ENCODE assay signal across 8 cellular contexts in genomic region chr11:69950120-69950519, GRCh38.
DNase-seq lines count a peak whose midpoint lies in the region; ATAC-seq, FAIRE-seq and TF ChIP-seq lines count a peak whose summit lies in the region.

No MANE protein-coding gene starts in this region.

- H3K4me1 Mint-ChIP-seq in activated CD8-positive, alpha-beta T cell treated with anti-CD3 and anti-CD28 coated beads, Interleukin-2, amount 10 ng/mL, durations not matched to agents 7 days and 5 days (ENCODE audit: low read depth): no peaks in the 10 kb centered on the region

- H3K27me3 ChIP-seq in liver (ENCODE audit: control insufficient read depth in 4 of 4, insufficient read depth in 4 of 4, low read length in 3 of 4): no peaks in the 10 kb centered on the region

- CTCF ChIA-PET in HEK293T (lab: Yijun Ruan, JAX): no interaction called here
- CTCF ChIA-PET in activated CD8-positive, alpha-beta T cell treated with anti-CD3 and anti-CD28 coated beads, Interleukin-2, amount 10 ng/mL, durations not matched to agents 7 days and 5 days (lab: Charles Lee): no interaction called here

- DNase-seq in D721Med (ENCODE audit: insufficient read length, low spot score) (no peak), HEK293T (ENCODE audit: extremely low spot score) (peak; percentile 58)
- peak; percentile 35 for DNase-seq in activated CD8-positive, alpha-beta T cell treated with anti-CD3 and anti-CD28 coated beads, Interleukin-2, amount 10 ng/mL, durations not matched to agents 7 days and 5 days
- no peak for DNase-seq in stimulated activated naive CD4-positive, alpha-beta T cell treated with Interleukin-2 at 50 U/mL for 16 hours (lab: John Stamatoyannopoulos, UW)

- no peaks in the 10 kb centered on the region for H3K36me3 Mint-ChIP-seq in activated CD8-positive, alpha-beta T cell treated with anti-CD3 and anti-CD28 coated beads, Interleukin-2, amount 10 ng/mL, durations not matched to agents 7 days and 5 days (ENCODE audit: low read depth)

- no peak overlapping the region for H3K9ac ChIP-seq in liver (ENCODE audit: low read depth in 1 of 2, low read length in 2 of 2)

- no peaks in the 10 kb centered on the region for H3K36me3 ChIP-seq in liver (ENCODE audit: control insufficient read depth in 4 of 4, insufficient read depth in 3 of 4, low read depth in 1 of 4, low read length in 3 of 4)

- no peaks in the 10 kb centered on the region for H3K9me3 ChIP-seq in liver (ENCODE audit: control insufficient read depth in 4 of 4, low read length in 3 of 4)

- H3K27me3 Mint-ChIP-seq in activated CD8-positive, alpha-beta T cell treated with anti-CD3 and anti-CD28 coated beads, Interleukin-2, amount 10 ng/mL, durations not matched to agents 7 days and 5 days (ENCODE audit: low read depth): no peaks in the 10 kb centered on the region

- H3K4me3 ChIP-seq in liver (ENCODE audit: low read depth in 1 of 3, low read length in 3 of 3): no peak overlapping the region

- 63% methylated on average over 8 of the region's 8 CpGs for WGBS in liver

- FAIRE-seq in D721Med (lab: Jason Lieb, UNC): no peak

- H3K9me3 Mint-ChIP-seq in activated CD8-positive, alpha-beta T cell treated with anti-CD3 and anti-CD28 coated beads, Interleukin-2, amount 10 ng/mL, durations not matched to agents 7 days and 5 days (ENCODE audit: insufficient read depth): no peaks in the 10 kb centered on the region

- POLR2A ChIA-PET in HEK293T (lab: Yijun Ruan, JAX): no interaction called here
- POLR2A ChIA-PET in activated CD8-positive, alpha-beta T cell treated with anti-CD3 and anti-CD28 coated beads, Interleukin-2, amount 10 ng/mL, durations not matched to agents 7 days and 5 days (lab: Charles Lee): no interaction called here

- no peak overlapping the region for H3K27ac ChIP-seq in liver (ENCODE audit: low read depth in 1 of 2, low read length in 2 of 2)

- H3K4me3 Mint-ChIP-seq in activated CD8-positive, alpha-beta T cell treated with anti-CD3 and anti-CD28 coated beads, Interleukin-2, amount 10 ng/mL, durations not matched to agents 7 days and 5 days: no peak overlapping the region

- no peak for ATAC-seq in activated CD8-positive, alpha-beta T cell treated with anti-CD3 and anti-CD28 coated beads, Interleukin-2, amount 10 ng/mL, durations not matched to agents 7 days and 5 days
- no peak for ATAC-seq in GM19452 (IDR thresholded peaks at IDR 0.05; ENCODE audit: unreplicated experiment)
- ATAC-seq in GM19035 (IDR thresholded peaks at IDR 0.05; ENCODE audit: unreplicated experiment): no peak
- no peak for ATAC-seq in HG03520 (IDR thresholded peaks at IDR 0.05; ENCODE audit: unreplicated experiment)

- peaks cover 0 to 12% (median 9%) of the 10 kb centered on the region in 4 donors for H3K4me1 ChIP-seq in liver (ENCODE audit: control insufficient read depth in 4 of 4, insufficient read depth in 4 of 4, low read length in 3 of 4)

- TF ChIP-seq RAD21 in liver (IDR thresholded peaks at IDR 0.05): peak; percentile 99 to 100

- TF ChIP-seq CTCF in D721Med (IDR thresholded peaks at IDR 0.05; ENCODE audit: insufficient read depth, missing control alignments): peak; percentile 15
- peak; percentile 98 for TF ChIP-seq CTCF in liver (IDR thresholded peaks at IDR 0.05; ENCODE audit: low read depth, low read length, missing input control)

- H3K27ac Mint-ChIP-seq in activated CD8-positive, alpha-beta T cell treated with anti-CD3 and anti-CD28 coated beads, Interleukin-2, amount 10 ng/mL, durations not matched to agents 7 days and 5 days: no peak overlapping the region

TF ChIP-seq in HEK293T, 16 proteins besides CTCF, POLR2A, EP300 and RAD21:
- no peak for TF ChIP-seq BHLHE40 (IDR thresholded peaks at IDR 0.05; ENCODE audit: borderline replicate concordance)
- TF ChIP-seq FOXK2 (IDR thresholded peaks at IDR 0.05): no peak
- TF ChIP-seq HDGF (IDR thresholded peaks at IDR 0.05; ENCODE audit: borderline replicate concordance): no peak
- TF ChIP-seq L3MBTL2 (conservative IDR thresholded peaks at IDR 0.05): no peak
- no peak for TF ChIP-seq TARDBP (IDR thresholded peaks at IDR 0.05)
- no peak for TF ChIP-seq ZNF384 (IDR thresholded peaks at IDR 0.05)
- no peak for TF ChIP-seq ELF4 (IDR thresholded peaks at IDR 0.05)
- TF ChIP-seq SP1 (IDR thresholded peaks at IDR 0.05): no peak
- TF ChIP-seq FOXM1 (IDR thresholded peaks at IDR 0.05; ENCODE audit: borderline replicate concordance): no peak
- TF ChIP-seq PKNOX1 (IDR thresholded peaks at IDR 0.05): no peak

TF ChIP-seq in liver, 16 proteins besides CTCF, POLR2A, EP300 and RAD21:
- TF ChIP-seq HNF4A (conservative IDR thresholded peaks at IDR 0.05) (peak in 1 of 2 donors; percentile 5), ZBTB33 (IDR thresholded peaks at IDR 0.05) (no peak), RXRA (IDR thresholded peaks at IDR 0.05) (no peak)
TF ChIP-seq in liver: peak in this region for 1.

Comparison
In these comparisons a context has a peak if more than half of its experiments do, and no peak if none do; other contexts are left out.
1. DNase-seq: peak in HEK293T (single experiment) and activated CD8-positive, alpha-beta T cell treated with anti-CD3 and anti-CD28 coated beads, Interleukin-2, amount 10 ng/mL, durations not matched to agents 7 days and 5 days (single experiment); none in D721Med (single experiment) and stimulated activated naive CD4-positive, alpha-beta T cell treated with Interleukin-2 at 50 U/mL for 16 hours (single experiment).